Comparison of ENCODE assay signal across 8 cellular contexts in the genomic region with DNA sequence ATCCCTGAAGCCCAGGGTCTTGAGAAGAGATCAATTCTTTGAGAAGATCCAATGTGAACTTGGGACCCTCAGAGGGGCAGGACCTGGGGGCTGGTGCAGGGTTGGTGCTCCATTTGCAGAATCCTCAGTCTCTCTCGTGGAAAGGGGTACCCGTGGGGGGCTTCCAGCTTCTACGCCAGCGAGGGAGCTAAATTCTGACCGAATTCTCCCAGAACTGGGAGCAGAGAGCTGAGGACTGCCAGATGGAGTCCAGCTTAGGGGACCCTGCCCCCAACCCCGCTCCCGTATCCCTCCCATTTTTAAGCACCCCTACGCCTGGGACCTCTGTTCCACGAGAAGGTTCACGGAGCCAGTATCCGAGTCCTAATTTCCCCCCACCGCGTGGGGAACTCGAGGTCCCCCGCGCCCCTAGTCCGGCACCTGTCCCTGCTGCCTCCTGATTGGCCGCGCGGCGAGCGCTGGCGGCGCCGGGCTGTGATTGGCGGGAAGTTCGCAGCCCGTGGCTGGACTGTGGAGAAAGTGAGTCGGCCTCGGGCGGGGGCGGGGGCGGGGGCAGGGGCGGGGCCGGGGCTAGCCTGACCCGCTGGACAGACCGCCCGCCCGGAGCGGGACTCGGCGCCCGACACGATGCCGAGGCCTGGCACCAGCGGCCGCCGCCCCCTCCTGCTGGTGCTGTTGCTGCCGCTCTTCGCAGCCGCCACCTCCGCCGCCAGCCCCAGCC. TPM values are rescaled to one million over a fixed set of nuclear protein-coding genes. Genes with fewer than 3 reads are reported as not detected.
DNase-seq lines count a peak whose midpoint lies in the region; ATAC-seq and TF ChIP-seq lines count a peak whose summit lies in the region.

No MANE protein-coding gene starts in this region.

- H3K27me3 ChIP-seq in KMS-11 (ENCODE audit: insufficient read depth, low read depth) = peaks cover 52% of the 10 kb centered on the region

- H3K4me3 Mint-ChIP-seq in CD14-positive monocyte = peak overlapping the region in 1 of 2 donors; percentile 83

- ATAC-seq in GM18498 (IDR thresholded peaks at IDR 0.05; ENCODE audit: unreplicated experiment) = no peak
- no peak for ATAC-seq in HG02678 (IDR thresholded peaks at IDR 0.05; ENCODE audit: unreplicated experiment)

- peak; percentile 68 for DNase-seq in CD14-positive monocyte (ENCODE audit: low spot score)
- DNase-seq in cardiac fibroblast (ENCODE audit: low read depth in 2 of 2) = peak; percentile 60 to 63
- no peak for DNase-seq in globus pallidus (ENCODE audit: low spot score)
- no peak for DNase-seq in activated effector memory CD4-positive, alpha-beta T cell treated with anti-CD3 and anti-CD28 coated beads, Interleukin-2, amount 50 U/mL, for 16 hours

- no peaks in the 10 kb centered on the region for H4K20me1 ChIP-seq in KMS-11 (ENCODE audit: insufficient read depth)

- H3K4me2 ChIP-seq in KMS-11 = peak overlapping the region; percentile 83

- H3K4me1 ChIP-seq in KMS-11 (ENCODE audit: low read depth, poor library complexity, severe bottlenecking) (peaks cover 55% of the 10 kb centered on the region), mesodermal cell (ENCODE audit: control insufficient read depth, insufficient read depth, low read length, poor library complexity, severe bottlenecking) (peaks cover 19% of the 10 kb centered on the region)

- TF ChIP-seq CTCF in CD14-positive monocyte (IDR thresholded peaks at IDR 0.05) = no peak
- TF ChIP-seq CTCF in KMS-11 (conservative IDR thresholded peaks at IDR 0.05; ENCODE audit: low read depth, low read length) = no peak
- no peak for TF ChIP-seq CTCF in cardiac fibroblast (IDR thresholded peaks at IDR 0.05; ENCODE audit: low read depth, low read length)

- no peaks in the 10 kb centered on the region for H3K9me3 ChIP-seq in mesodermal cell (ENCODE audit: control insufficient read depth, low read length)

- H3K4me1 Mint-ChIP-seq in CD14-positive monocyte = peaks cover 42% of the 10 kb centered on the region

- intact Hi-C loops in CD14-positive monocyte (cut with micrococcal nuclease) = loop anchor here in 1 of 2 donors (2.0 kb wide), 1 partner anchor 26 kb away; no protein-coding TSS in a partner anchor

- peaks cover 0 to 33% (median 15%) of the 10 kb centered on the region in 7 donors for H3K9me3 Mint-ChIP-seq in CD14-positive monocyte

- H3K4me3 ChIP-seq in KMS-11 (IDR thresholded peaks at IDR 0.05; ENCODE audit: insufficient read depth, low read depth, low read length) = no peak overlapping the region
- H3K4me3 ChIP-seq in cardiac fibroblast (replicated peaks in 1 of 2; ENCODE audit: low read depth in 2 of 2, low read length in 2 of 2) = peak overlapping the region in 1 of 2 donors; percentile 18
- peak overlapping the region; percentile 48 for H3K4me3 ChIP-seq in mesodermal cell (ENCODE audit: extremely low read depth, insufficient read depth, low read length, poor library complexity, severe bottlenecking)

- H3K27ac ChIP-seq in KMS-11 (no peak overlapping the region), mesodermal cell (ENCODE audit: low read depth, low read length, severe bottlenecking) (no peak overlapping the region)

- H3K36me3 ChIP-seq in KMS-11 (ENCODE audit: insufficient read depth) (no peaks in the 10 kb centered on the region), mesodermal cell (ENCODE audit: control insufficient read depth, insufficient read depth, low read length) (no peaks in the 10 kb centered on the region)

- H3K27ac Mint-ChIP-seq in CD14-positive monocyte = peak overlapping the region in 2 of 7 donors; percentile 36 to 81

- H3K36me3 Mint-ChIP-seq in CD14-positive monocyte = peaks cover 15 to 21% of the 10 kb centered on the region in 2 donors

- H3K27me3 Mint-ChIP-seq in CD14-positive monocyte (ENCODE audit: low read depth in 3 of 3) = peaks cover 62 to 77% (median 71%) of the 10 kb centered on the region in 3 donors

- H3K79me2 ChIP-seq in KMS-11 (ENCODE audit: insufficient read depth, low read depth) = no peaks in the 10 kb centered on the region

- H3K9ac ChIP-seq in KMS-11 = no peak overlapping the region

- H2AFZ ChIP-seq in KMS-11 (ENCODE audit: low read depth) = peak overlapping the region; percentile 77

- 14 to 22% methylated on average over 20 to 22 of the region's 53 CpGs for WGBS in mesodermal cell (ENCODE audit: insufficient coverage in 2 of 2), 2 experiments

RNA-seq across cellular contexts. Expression of a gene that starts 4.4 kb away (rescaled TPM):
- polyA plus RNA-seq in CD14-positive monocyte = 1 to 10 TPM; 3.8 to 8.0 TPM
- 141 TPM for polyA plus RNA-seq in mesodermal cell (2013, experiment 1 of 2)
- 112 TPM for polyA plus RNA-seq in mesodermal cell (2013, experiment 2 of 2)

RNA-seq across cellular contexts. Expression of a gene that starts 20.1 kb away (rescaled TPM):
- polyA plus RNA-seq in CD14-positive monocyte = 100 to 1,000 TPM; 234 to 284 TPM
- 92.0 TPM for polyA plus RNA-seq in mesodermal cell (2013, experiment 1 of 2)
- 81.3 TPM for polyA plus RNA-seq in mesodermal cell (2013, experiment 2 of 2)

Comparison
In these comparisons a context has a peak if more than half of its experiments do, and no peak if none do; other contexts are left out.
1. DNase-seq: peak in CD14-positive monocyte (single experiment) and cardiac fibroblast (2 of 2); none in globus pallidus (single experiment) and activated effector memory CD4-positive, alpha-beta T cell treated with anti-CD3 and anti-CD28 coated beads, Interleukin-2, amount 50 U/mL, for 16 hours (single experiment).